1 cellular context compared by ENCODE assay signal in the genomic region with DNA sequence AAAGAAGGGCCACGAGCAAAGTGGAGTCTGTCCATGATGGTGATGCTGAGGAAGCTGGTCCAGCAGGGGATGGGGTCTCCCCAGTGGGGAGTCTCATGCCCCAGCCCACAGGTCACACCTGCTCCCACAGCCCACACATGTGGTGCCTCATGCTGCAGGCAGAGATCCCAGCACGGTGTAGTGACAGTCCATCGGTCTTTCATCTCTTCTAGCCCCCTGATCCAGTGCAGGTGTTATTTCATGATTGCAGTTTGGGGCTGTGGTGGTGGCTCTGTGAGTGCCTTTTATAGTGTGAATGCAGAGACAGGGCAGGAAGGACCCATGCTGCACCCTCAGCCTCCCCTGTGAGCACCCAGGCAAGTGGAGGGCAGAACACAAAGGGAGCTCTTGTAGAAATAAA.
TF ChIP-seq lines count a peak whose summit lies in the region.

No MANE protein-coding gene starts in this region.

TF ChIP-seq in HepG2, 621 proteins besides CTCF, POLR2A, EP300 and RAD21:
- TF ChIP-seq ZNF354B (CRISPR knock-in tag; IDR thresholded peaks at IDR 0.05) (no peak), ZNF660 (CRISPR knock-in tag; IDR thresholded peaks at IDR 0.05; ENCODE audit: borderline replicate concordance, low read depth) (no peak), SMAD1 (CRISPR knock-in tag; IDR thresholded peaks at IDR 0.05; ENCODE audit: borderline replicate concordance, low read depth) (no peak), ZNF530 (CRISPR knock-in tag; IDR thresholded peaks at IDR 0.05; ENCODE audit: low read depth) (no peak), ISX (CRISPR knock-in tag; conservative IDR thresholded peaks at IDR 0.05) (no peak)
- TF ChIP-seq, protein P1, sequence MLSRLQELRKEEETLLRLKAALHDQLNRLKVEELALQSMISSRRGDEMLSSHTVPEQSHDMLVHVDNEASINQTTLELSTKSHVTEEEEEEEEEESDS (CRISPR knock-in tag; IDR thresholded peaks at IDR 0.05; ENCODE audit: borderline replicate concordance), result no peak
- TF ChIP-seq, protein P2, sequence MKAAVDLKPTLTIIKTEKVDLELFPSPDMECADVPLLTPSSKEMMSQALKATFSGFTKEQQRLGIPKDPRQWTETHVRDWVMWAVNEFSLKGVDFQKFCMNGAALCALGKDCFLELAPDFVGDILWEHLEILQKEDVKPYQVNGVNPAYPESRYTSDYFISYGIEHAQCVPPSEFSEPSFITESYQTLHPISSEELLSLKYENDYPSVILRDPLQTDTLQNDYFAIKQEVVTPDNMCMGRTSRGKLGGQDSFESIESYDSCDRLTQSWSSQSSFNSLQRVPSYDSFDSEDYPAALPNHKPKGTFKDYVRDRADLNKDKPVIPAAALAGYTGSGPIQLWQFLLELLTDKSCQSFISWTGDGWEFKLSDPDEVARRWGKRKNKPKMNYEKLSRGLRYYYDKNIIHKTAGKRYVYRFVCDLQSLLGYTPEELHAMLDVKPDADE (CRISPR knock-in tag; IDR thresholded peaks at IDR 0.05), result no peak
- TF ChIP-seq, protein P3, sequence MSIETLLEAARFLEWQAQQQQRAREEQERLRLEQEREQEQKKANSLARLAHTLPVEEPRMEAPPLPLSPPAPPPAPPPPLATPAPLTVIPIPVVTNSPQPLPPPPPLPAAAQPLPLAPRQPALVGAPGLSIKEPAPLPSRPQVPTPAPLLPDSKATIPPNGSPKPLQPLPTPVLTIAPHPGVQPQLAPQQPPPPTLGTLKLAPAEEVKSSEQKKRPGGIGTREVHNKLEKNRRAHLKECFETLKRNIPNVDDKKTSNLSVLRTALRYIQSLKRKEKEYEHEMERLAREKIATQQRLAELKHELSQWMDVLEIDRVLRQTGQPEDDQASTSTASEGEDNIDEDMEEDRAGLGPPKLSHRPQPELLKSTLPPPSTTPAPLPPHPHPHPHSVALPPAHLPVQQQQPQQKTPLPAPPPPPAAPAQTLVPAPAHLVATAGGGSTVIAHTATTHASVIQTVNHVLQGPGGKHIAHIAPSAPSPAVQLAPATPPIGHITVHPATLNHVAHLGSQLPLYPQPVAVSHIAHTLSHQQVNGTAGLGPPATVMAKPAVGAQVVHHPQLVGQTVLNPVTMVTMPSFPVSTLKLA (IDR thresholded peaks at IDR 0.05), result peak; percentile 85
